Comparison of ENCODE assay signal across 8 cellular contexts in genomic region chr12:10140001-10140400, GRCh38. TPM values are rescaled to one million over a fixed set of nuclear protein-coding genes. Genes with fewer than 3 reads are reported as not detected.
DNase-seq lines count a peak whose midpoint lies in the region; ATAC-seq and TF ChIP-seq lines count a peak whose summit lies in the region.

No MANE protein-coding gene starts in this region.

- peaks cover 0 to 2% (median 0%) of the 10 kb centered on the region in 7 donors for H3K9me3 Mint-ChIP-seq in CD14-positive monocyte
- peaks cover 0 to 2% of the 10 kb centered on the region in 2 experiments; a peak in 1 of 5 replicates for H3K9me3 Mint-ChIP-seq in H9

- BruUV-seq in PC-9 (replicated peaks; lab: Mats Ljungman, UMichigan): no TSS peak

- no peaks in the 10 kb centered on the region for H3K4me1 ChIP-seq in H9 (ENCODE audit: insufficient read depth, low read length)
- H3K4me1 ChIP-seq in PC-9 (replicated peaks; ENCODE audit: insufficient read depth): no peaks in the 10 kb centered on the region

- H3K79me2 ChIP-seq in H9 (ENCODE audit: insufficient read depth, low read length) (no peaks in the 10 kb centered on the region), PC-9 (ENCODE audit: low read depth) (no peaks in the 10 kb centered on the region)

- peaks cover 14% of the 10 kb centered on the region for H3K4me1 Mint-ChIP-seq in CD14-positive monocyte
- peaks cover 6 to 7% of the 10 kb centered on the region in 2 experiments for H3K4me1 Mint-ChIP-seq in H9

- H3K14ac ChIP-seq in H9 (ENCODE audit: insufficient read depth, low read length): no peak overlapping the region

- no peaks in the 10 kb centered on the region for H3K27me3 ChIP-seq in H9 (ENCODE audit: insufficient read depth, low read length)
- no peaks in the 10 kb centered on the region for H3K27me3 ChIP-seq in PC-9 (ENCODE audit: insufficient read depth, low read depth)

- H4K8ac ChIP-seq in H9 (replicated peaks; ENCODE audit: insufficient read length, low read depth, low read length): no peak overlapping the region

- no peaks in the 10 kb centered on the region for H3K23me2 ChIP-seq in H9 (ENCODE audit: insufficient read length, low read depth, low read length, poor library complexity, severe bottlenecking)

- no peak overlapping the region for H4K5ac ChIP-seq in H9 (ENCODE audit: insufficient read length, low read depth, low read length)

- peak; percentile 82 for TF ChIP-seq CTCF in CD14-positive monocyte (IDR thresholded peaks at IDR 0.05)
- TF ChIP-seq CTCF in H9 (conservative IDR thresholded peaks at IDR 0.05): peak; percentile 81
- peak; percentile 82 for TF ChIP-seq CTCF in PC-9 (conservative IDR thresholded peaks at IDR 0.05)

- H2BK12ac ChIP-seq in H9 (ENCODE audit: insufficient read length, low read depth, low read length): no peak overlapping the region

- H2AFZ ChIP-seq in H9 (ENCODE audit: low read length) (no peak overlapping the region), PC-9 (no peak overlapping the region)

- intact Hi-C loops in CD14-positive monocyte (cut with micrococcal nuclease): loop anchor here (5.0 to 10.0 kb wide), 2 partner anchors 325 to 393 kb away; no protein-coding TSS in a partner anchor
- intact Hi-C loops in PC-9 (cut with micrococcal nuclease; ENCODE audit: unreplicated experiment): loop anchor here (1.0 to 5.0 kb wide), 8 partner anchors 107 to 809 kb away; partner anchors contain the start of gene CLEC12B
- intact Hi-C loops in left cardiac atrium (cut with DNase I): loop anchor here (1.0 to 5.0 kb wide), 2 partner anchors 107 to 108 kb away; partner anchors contain the start of gene CLEC9A (in 1 of the 2)

- H2BK20ac ChIP-seq in H9 (ENCODE audit: low read depth, low read length, poor library complexity, severe bottlenecking): no peak overlapping the region

- H3K23ac ChIP-seq in H9 (ENCODE audit: insufficient read length, low read depth, low read length): no peak overlapping the region

- H2BK15ac ChIP-seq in H9 (ENCODE audit: low read depth, low read length): no peak overlapping the region

- H3K4me3 Mint-ChIP-seq in CD14-positive monocyte: no peak overlapping the region
- H3K4me3 Mint-ChIP-seq in H9: no peak overlapping the region

- H2AK5ac ChIP-seq in H9 (ENCODE audit: insufficient read length, low read length): no peak overlapping the region

- H3K27ac ChIP-seq in H9 (ENCODE audit: insufficient read length, low read depth, low read length) (no peak overlapping the region), PC-9 (no peak overlapping the region)

- H2BK120ac ChIP-seq in H9 (ENCODE audit: low read depth, low read length, poor library complexity, severe bottlenecking): no peak overlapping the region

- no peaks in the 10 kb centered on the region for H3F3A ChIP-seq in PC-9 (ENCODE audit: insufficient read depth, low read depth)

- CTCF ChIA-PET in PC-9 (lab: Charles Lee): interaction anchor here (0.6 to 2.3 kb wide), 15 partner anchors 10 to 1735 kb away, joined by 3 to 12 read pairs (median 4); partner anchors contain the start of genes CLEC7A and GABARAPL1

- no peaks in the 10 kb centered on the region for H3K36me3 Mint-ChIP-seq in CD14-positive monocyte
- H3K36me3 Mint-ChIP-seq in H9 (ENCODE audit: insufficient read depth in 1 of 3, low read depth in 3 of 3): no peaks in the 10 kb centered on the region; a peak in 1 of 7 replicates

- no peak overlapping the region for H3K9ac ChIP-seq in H9 (ENCODE audit: extremely low read depth, insufficient read length, low read length)

- H3K56ac ChIP-seq in H9 (ENCODE audit: insufficient read length, low read depth, low read length): no peak overlapping the region

- peak; percentile 60 to 69 for ATAC-seq in left cardiac atrium
- ATAC-seq in HG03442 (IDR thresholded peaks at IDR 0.05; ENCODE audit: unreplicated experiment): no peak

- H3K4me2 ChIP-seq in H9 (ENCODE audit: insufficient read depth, insufficient read length, low read length): no peak overlapping the region
- no peak overlapping the region for H3K4me2 ChIP-seq in PC-9

- H3K27me3 Mint-ChIP-seq in CD14-positive monocyte (ENCODE audit: low read depth in 3 of 3): peaks cover 2 to 5% (median 3%) of the 10 kb centered on the region in 3 donors
- H3K27me3 Mint-ChIP-seq in H9 (ENCODE audit: low read depth): no peaks in the 10 kb centered on the region; the same call in 1 of the 2 replicates

- H4K20me1 ChIP-seq in H9 (ENCODE audit: control insufficient read depth, insufficient read depth, insufficient read length) (no peaks in the 10 kb centered on the region), PC-9 (ENCODE audit: insufficient read depth) (no peaks in the 10 kb centered on the region)

- H3K18ac ChIP-seq in H9 (ENCODE audit: insufficient read length, low read depth, low read length): no peak overlapping the region

- no peak overlapping the region for H3K4me3 ChIP-seq in PC-9
- H3K4me3 ChIP-seq in skeletal muscle cell (ENCODE audit: low read depth, low read length): no peak overlapping the region

- no peak overlapping the region for H4K91ac ChIP-seq in H9 (ENCODE audit: insufficient read length, low read depth, low read length)

- H2BK5ac ChIP-seq in H9 (ENCODE audit: insufficient read length, low read length): no peak overlapping the region

- POLR2A ChIA-PET in PC-9 (lab: Charles Lee; ENCODE audit: unreplicated experiment): interaction anchor here (0.7 kb wide), 1 partner anchor 325 kb away, joined by 4 read pairs; no protein-coding TSS in a partner anchor

- no CpG with 5 or more reads among the region's 2 CpGs for WGBS in H9 (ENCODE audit: extremely low coverage, insufficient read length, low lambda C conversion rate)

- no peak overlapping the region for H3T11ph ChIP-seq in H9 (ENCODE audit: low read length)

- H3K9me3 ChIP-seq in H9 (ENCODE audit: control insufficient read depth, low read depth, low read length) (no peaks in the 10 kb centered on the region), PC-9 (ENCODE audit: insufficient read depth, low read depth) (0 out of 2 replicates have a peak, but pooled peaks cover 5% of the 10 kb centered on the region)

- no peaks in the 10 kb centered on the region for H3K9me2 ChIP-seq in PC-9 (ENCODE audit: insufficient read depth)

- no peaks in the 10 kb centered on the region for H3K36me3 ChIP-seq in PC-9 (ENCODE audit: low read depth)

- H3K4ac ChIP-seq in H9 (ENCODE audit: low read depth, low read length): no peak overlapping the region

- H3K27ac Mint-ChIP-seq in CD14-positive monocyte (peak overlapping the region; percentile 5 to 73 (median 49)), H9 (no peak overlapping the region)

- DNase-seq in CD14-positive monocyte (ENCODE audit: low spot score): peak; percentile 57
- DNase-seq in H9: peak; percentile 54
- DNase-seq in PC-9: peak; percentile 41 to 56
- peak; percentile 37 for DNase-seq in activated naive CD4-positive, alpha-beta T cell treated with anti-CD3 and anti-CD28 coated beads, Interleukin-2, amount 50 U/mL, for 16 hours
- DNase-seq in left cardiac atrium: no peak
- DNase-seq in skeletal muscle cell (ENCODE audit: low read depth): peak; percentile 11
- DNase-seq in 8988T: no peak

- H3K79me1 ChIP-seq in H9 (ENCODE audit: insufficient read depth, low read depth, low read length, poor library complexity, severe bottlenecking): no peaks in the 10 kb centered on the region

RNA-seq across cellular contexts. Expression of gene CLEC7A, which starts 10.0 kb away (rescaled TPM):
- polyA plus RNA-seq in CD14-positive monocyte: 100 to 1,000 TPM; 235 to 304 TPM
- total RNA-seq in H9 (2021) (not detected in 2 replicates), PC-9 (2021) (5.1 and 6.1 TPM in 2 replicates), left cardiac atrium (10 to 100 TPM in 1 of 2 donors, 1 to 10 TPM in 1; 7.4 to 10.4 TPM)

RNA-seq across cellular contexts. Expression of gene OLR1, which starts 31.9 kb away (rescaled TPM):
- polyA plus RNA-seq in CD14-positive monocyte: under 1 TPM; 0.88 to 0.99 TPM
- total RNA-seq in H9 (2021): not detected in 2 replicates
- 20.2 and 22.4 TPM in 2 replicates for total RNA-seq in PC-9 (2021)
- total RNA-seq in left cardiac atrium: under 1 TPM in 1 of 2 donors, not detected in 1; 0.60 TPM

RNA-seq across cellular contexts. Expression of gene TMEM52B, which starts 38.8 kb away (rescaled TPM):
- polyA plus RNA-seq in CD14-positive monocyte: under 1 TPM; 0.54 to 0.58 TPM
- total RNA-seq in H9 (2021): not detected in 2 replicates
- 2.6 and 4.2 TPM in 2 replicates for total RNA-seq in PC-9 (2021)
- total RNA-seq in left cardiac atrium: not detected

RNA-seq across cellular contexts. Expression of gene CLEC1A, which starts 41.2 kb away (rescaled TPM):
- polyA plus RNA-seq in CD14-positive monocyte: 1 to 10 TPM in 1 of 2 donors, under 1 TPM in 1; 0.90 to 1.1 TPM
- total RNA-seq in H9 (2021) (not detected in 2 replicates), PC-9 (2021) (0.23 TPM in 1 of 2 replicates, not detected in the other), left cardiac atrium (1 to 10 TPM; 3.9 to 4.6 TPM)

Comparison
In these comparisons a context has a peak if more than half of its experiments do, and no peak if none do; other contexts are left out.
1. DNase-seq: peak in CD14-positive monocyte (single experiment), H9 (single experiment), PC-9 (2 of 2), activated naive CD4-positive, alpha-beta T cell treated with anti-CD3 and anti-CD28 coated beads, Interleukin-2, amount 50 U/mL, for 16 hours (single experiment) and skeletal muscle cell (single experiment); none in left cardiac atrium (single experiment) and 8988T (single experiment).
2. H3K27ac Mint-ChIP-seq: peak in CD14-positive monocyte (7 of 7); none in H9 (0 of 3).
3. RNA of gene OLR1, which starts 31.9 kb away (total RNA-seq): 20.2 to 22.4 TPM in PC-9; 0.60 TPM in left cardiac atrium and not detected in H9; every median in the first group is over 10 times any median in the second.
4. Peak in every context shown above with its lines, with median percentiles within 50 percentile points of each other: CTCF ChIP-seq.